ENCODE assay signal across 11 cellular contexts in genomic region chr11:27218498-27219038, GRCh38.
A peak's percentile ranks its signal among the peaks of the same experiment; 100 is the strongest.
DNase-seq lines count a peak whose midpoint lies in the region; ATAC-seq and TF ChIP-seq lines count a peak whose summit lies in the region.
"Had no signal": no experiment of that assay in that cellular context is flagged by ENCODE, and none has a peak within 500 bp of the region (broad histone marks: within the 10 kb centered on the region; RNA-seq: fewer than 3 reads in every experiment).

No MANE protein-coding gene starts in this region.

- 38% methylated on average over 3 of the region's 3 CpGs for WGBS in suprapubic skin

- H3K27me3 ChIP-seq in ACC112 (ENCODE audit: insufficient read depth, low read length) = no peaks in the 10 kb centered on the region
- no peaks in the 10 kb centered on the region for H3K27me3 ChIP-seq in Karpas-422 (ENCODE audit: low read length)
- H3K27me3 ChIP-seq in suprapubic skin = no peaks in the 10 kb centered on the region

- H3K4me1 ChIP-seq in ACC112 (ENCODE audit: control insufficient read depth, insufficient read depth, low read length, unreplicated experiment) (peaks cover 18% of the 10 kb centered on the region), Karpas-422 (ENCODE audit: low read length) (peaks cover 7% of the 10 kb centered on the region), suprapubic skin (peaks cover 31% of the 10 kb centered on the region)

- peak overlapping the region; percentile 26; the same call in 1 of the 2 replicates for H3K27ac ChIP-seq in ACC112 (ENCODE audit: low read depth, low read length)
- H3K27ac ChIP-seq in Karpas-422 (ENCODE audit: low read length) = no peak overlapping the region
- no peak overlapping the region for H3K27ac ChIP-seq in suprapubic skin

- no peaks in the 10 kb centered on the region for H4K20me1 ChIP-seq in Karpas-422 (ENCODE audit: insufficient read depth, low read depth, low read length)

- no peak overlapping the region for H3K9ac ChIP-seq in Karpas-422 (ENCODE audit: low read length)

- H3K36me3 ChIP-seq in ACC112 (ENCODE audit: insufficient read depth, low read length) (no peaks in the 10 kb centered on the region), Karpas-422 (ENCODE audit: insufficient read depth, low read length) (no peaks in the 10 kb centered on the region), suprapubic skin (no peaks in the 10 kb centered on the region)

- no peak for TF ChIP-seq POLR2A in suprapubic skin (IDR thresholded peaks at IDR 0.05)

- ATAC-seq in GM21717 (IDR thresholded peaks at IDR 0.05; ENCODE audit: unreplicated experiment) = no peak

- peak; percentile 41 for DNase-seq in HFF-Myc (ENCODE audit: extremely low read depth, low read depth)
- peak; percentile 93 for DNase-seq in astrocyte of the cerebellum (ENCODE audit: low read depth)
- peak; percentile 55 for DNase-seq in kidney glomerular epithelial cell (lab: John Stamatoyannopoulos, UW)
- DNase-seq in COLO829 (ENCODE audit: low spot score) = no peak
- no peak for DNase-seq in Karpas-422
- no peak for DNase-seq in suprapubic skin (ENCODE audit: low spot score in 2 of 2)
- DNase-seq: CD8-positive, alpha-beta memory T cell; NCI-H187 treated with DMSO at 0.1 percent for 48 hours; substantia nigra had no signal

- no peaks in the 10 kb centered on the region for H3K9me3 ChIP-seq in Karpas-422 (ENCODE audit: low read length)
- no peaks in the 10 kb centered on the region for H3K9me3 ChIP-seq in suprapubic skin

- in situ Hi-C loops in astrocyte of the cerebellum (cut with HindIII; ENCODE audit: low sequenced_read_pairs) = no loop called here

- H2AFZ ChIP-seq in ACC112 (ENCODE audit: low read length, unreplicated experiment) (peak overlapping the region; percentile 24), Karpas-422 (ENCODE audit: low read length) (no peak overlapping the region)

- TF ChIP-seq EP300 in suprapubic skin (IDR thresholded peaks at IDR 0.05) = no peak

- H3K4me3 ChIP-seq in ACC112 (ENCODE audit: low read depth, low read length) (no peak overlapping the region; the same call in 1 of the 2 replicates), HFF-Myc (replicated peaks; ENCODE audit: low read depth, low read length) (no peak overlapping the region), astrocyte of the cerebellum (ENCODE audit: low read depth, low read length) (no peak overlapping the region), Karpas-422 (ENCODE audit: low read length) (no peak overlapping the region), suprapubic skin (no peak overlapping the region)

- TF ChIP-seq CTCF in HFF-Myc (IDR thresholded peaks at IDR 0.05; ENCODE audit: low read depth, low read length, missing control alignments) (no peak), astrocyte of the cerebellum (IDR thresholded peaks at IDR 0.05; ENCODE audit: low read depth, low read length, missing control alignments) (no peak), suprapubic skin (IDR thresholded peaks at IDR 0.05) (no peak)

- no peak overlapping the region for H3K4me2 ChIP-seq in Karpas-422 (ENCODE audit: low read depth, low read length, poor library complexity, severe bottlenecking)

- H3K79me2 ChIP-seq in ACC112 (ENCODE audit: control insufficient read depth, insufficient read depth, low read length, unreplicated experiment) (no peaks in the 10 kb centered on the region), Karpas-422 (ENCODE audit: low read length) (no peaks in the 10 kb centered on the region)

- no peaks in the 10 kb centered on the region for H3K9me2 ChIP-seq in Karpas-422 (replicated peaks; ENCODE audit: insufficient read depth, low read length)

Comparison
In these comparisons a context has a peak if more than half of its experiments do, and no peak if none do; other contexts are left out.
1. DNase-seq: peak in HFF-Myc (single experiment), astrocyte of the cerebellum (single experiment) and kidney glomerular epithelial cell (single experiment); none in COLO829 (single experiment), Karpas-422 (single experiment) and suprapubic skin (0 of 2).